Comparison of ENCODE assay signal across 9 cellular contexts in genomic region chr1:104706631-104707147, GRCh38.
DNase-seq lines count a peak whose midpoint lies in the region; ATAC-seq lines count a peak whose summit lies in the region.
"Had no signal": no experiment of that assay in that cellular context is flagged by ENCODE, and none has a peak within 500 bp of the region (broad histone marks: within the 10 kb centered on the region; RNA-seq: fewer than 3 reads in every experiment).

No MANE protein-coding gene starts in this region.

- peaks cover 9% of the 10 kb centered on the region for H3K4me1 Mint-ChIP-seq in memory B cell

- peak overlapping the region; percentile 69 for H3K27ac Mint-ChIP-seq in memory B cell

- peak overlapping the region; percentile 19 for H3K4me3 Mint-ChIP-seq in memory B cell

- H3K36me3 Mint-ChIP-seq in memory B cell = no peaks in the 10 kb centered on the region

- peak; percentile 0 for DNase-seq in EH (ENCODE audit: low read depth)
- DNase-seq in NCI-H748 (lab: John Stamatoyannopoulos, UW; ENCODE audit: unreplicated experiment) = peak; percentile 50
- peak; percentile 11 to 22 for DNase-seq in memory B cell (ENCODE audit: low spot score in 2 of 2)
- no peak for DNase-seq in CD1c-positive myeloid dendritic cell (ENCODE audit: extremely low spot score)
- DNase-seq in cerebellar nuclear complex (lab: John Stamatoyannopoulos, UW) = no peak
- DNase-seq: stimulated activated CD8-positive, alpha-beta memory T cell treated with anti-CD3 and anti-CD28 coated beads, Interleukin-4, amount 100 ng/mL, for 48 hours had no signal

- H3K9me3 Mint-ChIP-seq in memory B cell = peaks cover 2% of the 10 kb centered on the region

- ATAC-seq in HG02588 (IDR thresholded peaks at IDR 0.05; ENCODE audit: unreplicated experiment) (peak; percentile 67), memory B cell (ENCODE audit: low read depth) (peak; percentile 73), HG02970 (IDR thresholded peaks at IDR 0.05; ENCODE audit: low FRiP score, unreplicated experiment) (no peak), HG03025 (IDR thresholded peaks at IDR 0.05; ENCODE audit: low FRiP score, unreplicated experiment) (no peak)

- H3K27me3 Mint-ChIP-seq in memory B cell = no peaks in the 10 kb centered on the region

Comparison
In these comparisons a context has a peak if more than half of its experiments do, and no peak if none do; other contexts are left out.
1. DNase-seq: peak in EH (single experiment), NCI-H748 (single experiment) and memory B cell (2 of 2); none in CD1c-positive myeloid dendritic cell (single experiment) and cerebellar nuclear complex (0 of 2).
2. ATAC-seq: peak in HG02588 (single experiment) and memory B cell (single experiment); none in HG02970 (single experiment) and HG03025 (single experiment).